7 cellular contexts compared by ENCODE assay signal in the genomic region with DNA sequence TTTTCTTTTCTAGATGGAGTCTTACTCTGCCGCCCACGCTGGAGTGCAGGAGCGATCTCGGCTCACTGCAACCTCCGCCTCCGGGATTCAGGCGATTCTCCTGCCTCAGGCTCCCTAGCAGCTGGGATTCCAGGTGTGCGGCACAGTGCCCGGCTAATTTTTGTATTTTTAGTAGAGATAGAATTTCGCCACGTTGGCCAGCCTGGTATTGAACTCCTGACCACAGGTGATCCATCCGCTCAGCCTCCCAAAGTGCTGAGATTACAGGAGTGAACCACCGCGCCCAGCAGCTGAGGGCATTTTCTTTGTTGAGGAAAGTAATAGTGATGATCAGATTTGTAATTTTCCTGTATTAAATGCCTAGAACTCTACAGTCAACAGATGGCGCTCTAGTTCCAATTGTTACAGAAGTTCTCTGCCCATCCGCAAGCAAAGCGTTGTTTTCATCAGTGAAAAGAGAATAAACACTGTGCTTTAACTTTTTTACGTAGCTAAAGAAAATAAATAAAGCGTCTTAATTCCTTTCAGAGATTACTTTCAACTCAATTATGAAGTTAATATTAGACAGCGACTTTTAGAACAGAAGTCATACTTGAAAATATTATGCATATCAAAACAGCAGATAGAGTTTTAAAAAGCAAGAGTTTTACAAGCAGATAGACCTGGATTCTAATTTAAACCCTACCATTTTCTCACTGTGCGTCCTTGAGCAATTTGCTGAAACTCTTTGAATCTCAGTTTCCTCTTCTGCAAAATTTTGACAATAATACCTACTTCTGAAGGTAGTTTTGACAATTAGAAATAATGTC.
DNase-seq lines count a peak whose midpoint lies in the region; ATAC-seq, FAIRE-seq and TF ChIP-seq lines count a peak whose summit lies in the region.

No MANE protein-coding gene starts in this region.

- H3K4me2 ChIP-seq in endothelial cell of umbilical vein (ENCODE audit: insufficient read depth, low read length) = peak overlapping the region; percentile 27

- H3K9me1 ChIP-seq in endothelial cell of umbilical vein (replicated peaks; ENCODE audit: control insufficient read depth, extremely low read depth, insufficient read depth, low read length) = no peaks in the 10 kb centered on the region

- peak; percentile 95 for FAIRE-seq in G401.6 (lab: Jason Lieb, UNC)
- peak; percentile 84 for FAIRE-seq in endothelial cell of umbilical vein (lab: Jason Lieb, UNC)

- H3K36me3 ChIP-seq in endothelial cell of umbilical vein (ENCODE audit: control insufficient read depth in 2 of 2, extremely low read depth in 1 of 2, insufficient read depth in 2 of 2, low read length in 2 of 2) (no peaks in the 10 kb centered on the region), uterus (no peaks in the 10 kb centered on the region)

- CTCF ChIA-PET in endothelial cell of umbilical vein (lab: Charles Lee) = interaction anchor here (0.8 to 5.6 kb wide), 25 partner anchors 16 to 1924 kb away, joined by 3 to 171 read pairs (median 4); a partner anchor contains a TSS

- H3K9ac ChIP-seq in endothelial cell of umbilical vein (replicated peaks; ENCODE audit: extremely low read depth, insufficient read depth, low read length) = peak overlapping the region; percentile 29

- H3K4me1 ChIP-seq in endothelial cell of umbilical vein (ENCODE audit: control insufficient read depth, extremely low read depth, insufficient read depth, low read length) = peaks cover 8% of the 10 kb centered on the region
- peaks cover 0 to 4% of the 10 kb centered on the region in 2 donors for H3K4me1 ChIP-seq in uterus

- BruUV-seq in endothelial cell of umbilical vein (replicated peaks; lab: Mats Ljungman, UMichigan) = TSS peak; percentile 57

- H3K27ac Mint-ChIP-seq in T-helper 17 cell = no peak overlapping the region

- peak; percentile 66 for ATAC-seq in T-helper 17 cell

- H3K4me3 ChIP-seq in endothelial cell of umbilical vein (replicated peaks in 1 of 3; ENCODE audit: insufficient read depth in 1 of 3, low read depth in 1 of 3, low read length in 3 of 3) = peak overlapping the region in 2 of 3 experiments; percentile 14 to 28
- no peak overlapping the region for H3K4me3 ChIP-seq in uterus

- H3K4me3 Mint-ChIP-seq in T-helper 17 cell = no peak overlapping the region

- no peaks in the 10 kb centered on the region for H4K20me1 ChIP-seq in endothelial cell of umbilical vein (replicated peaks; ENCODE audit: control insufficient read depth, extremely low read depth, insufficient read depth, low read length)

- no peak overlapping the region for H3K27ac ChIP-seq in endothelial cell of umbilical vein (ENCODE audit: insufficient read depth, low read depth, low read length)
- H3K27ac ChIP-seq in uterus = no peak overlapping the region

- intact Hi-C loops in endothelial cell of umbilical vein (cut with micrococcal nuclease) (loop anchor here (5.0 to 10.0 kb wide), 2 partner anchors 690 to 1928 kb away; a partner anchor contains a TSS), uterus (cut with DNase I; ENCODE audit: low total_unique reads) (loop anchor here (5.0 kb wide), 1 partner anchor 445 kb away; no protein-coding TSS in a partner anchor)

- H3K4me1 Mint-ChIP-seq in T-helper 17 cell = no peaks in the 10 kb centered on the region

- H3K27me3 Mint-ChIP-seq in T-helper 17 cell = peaks cover 16% of the 10 kb centered on the region

- H3K79me2 ChIP-seq in endothelial cell of umbilical vein (ENCODE audit: control insufficient read depth, insufficient read depth, low read length) = no peaks in the 10 kb centered on the region

- TF ChIP-seq CTCF in endothelial cell of umbilical vein (IDR thresholded peaks at IDR 0.05; ENCODE audit: extremely low read depth in 1 of 2, insufficient read depth in 1 of 2, low read depth in 1 of 2, low read length in 2 of 2) (peak; percentile 55 to 60), uterus (IDR thresholded peaks at IDR 0.05) (peak; percentile 70 to 75 (median 74))

- POLR2A ChIA-PET in endothelial cell of umbilical vein (lab: Charles Lee) = interaction anchor here (1.4 kb wide), 2 partner anchors 330 to 334 kb away, joined by 4 read pairs; no protein-coding TSS in a partner anchor

- peak overlapping the region; percentile 82 for H2AFZ ChIP-seq in endothelial cell of umbilical vein (ENCODE audit: low read depth, low read length)

- no peaks in the 10 kb centered on the region for H3K9me3 ChIP-seq in T-helper 17 cell (ENCODE audit: control insufficient read depth, low read length, poor library complexity, severe bottlenecking)
- no peaks in the 10 kb centered on the region for H3K9me3 ChIP-seq in endothelial cell of umbilical vein (replicated peaks; ENCODE audit: control insufficient read depth, insufficient read depth, low read length)
- no peaks in the 10 kb centered on the region for H3K9me3 ChIP-seq in uterus

- TF ChIP-seq POLR2A in endothelial cell of umbilical vein (IDR thresholded peaks at IDR 0.05; ENCODE audit: low read depth, low read length) = no peak
- no peak for TF ChIP-seq POLR2A in uterus (IDR thresholded peaks at IDR 0.05)

- H3K27me3 ChIP-seq in endothelial cell of umbilical vein (ENCODE audit: control insufficient read depth in 2 of 2, insufficient read depth in 2 of 2, low read length in 2 of 2) (no peaks in the 10 kb centered on the region), uterus (no peaks in the 10 kb centered on the region)

- dilution Hi-C loops in endothelial cell of umbilical vein (cut with MboI; ENCODE audit: extremely low pct_ligation_motif_present, low sequenced_read_pairs) = no loop called here

- no peaks in the 10 kb centered on the region for H3K36me3 Mint-ChIP-seq in T-helper 17 cell (ENCODE audit: low read depth)

- peak; percentile 74 for DNase-seq in HCEC 1CT
- peak; percentile 62 for DNase-seq in NCI-H2029 (lab: John Stamatoyannopoulos, UW)
- peak in 1 of 3 donors; percentile 17 for DNase-seq in T-helper 17 cell
- DNase-seq in endothelial cell of umbilical vein (ENCODE audit: low read depth, low spot score) = peak; percentile 85
- DNase-seq in midbrain (lab: John Stamatoyannopoulos, UW) = peak; percentile 72
- peak; percentile 16 to 47 for DNase-seq in uterus

TF ChIP-seq in endothelial cell of umbilical vein, 7 proteins besides CTCF, POLR2A, EP300 and RAD21:
- TF ChIP-seq, protein P1, sequence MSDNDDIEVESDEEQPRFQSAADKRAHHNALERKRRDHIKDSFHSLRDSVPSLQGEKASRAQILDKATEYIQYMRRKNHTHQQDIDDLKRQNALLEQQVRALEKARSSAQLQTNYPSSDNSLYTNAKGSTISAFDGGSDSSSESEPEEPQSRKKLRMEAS (IDR thresholded peaks at IDR 0.05; ENCODE audit: insufficient read depth, insufficient read length) = no peak
- TF ChIP-seq POLR2AphosphoS5 (IDR thresholded peaks at IDR 0.05; ENCODE audit: insufficient read depth, low read depth, low read length) (no peak), JUN (IDR thresholded peaks at IDR 0.05; ENCODE audit: borderline replicate concordance, insufficient read depth, insufficient read length, low read depth) (no peak), FOS (IDR thresholded peaks at IDR 0.05; ENCODE audit: borderline replicate concordance, insufficient read depth, low read length) (no peak), GATA2 (IDR thresholded peaks at IDR 0.05; ENCODE audit: insufficient read depth, insufficient read length, low read depth, low read length) (no peak), EZH2 (IDR thresholded peaks at IDR 0.05; ENCODE audit: borderline replicate concordance, low read depth, low read length, severe bottlenecking) (no peak), MYC (IDR thresholded peaks at IDR 0.05; ENCODE audit: low read depth, low read length) (no peak)

Comparison
In these comparisons a context has a peak if more than half of its experiments do, and no peak if none do; other contexts are left out.
1. H3K4me3 ChIP-seq: peak in endothelial cell of umbilical vein (2 of 3); none in uterus (0 of 2).